ENCODE assay signal across 20 cellular contexts in the genomic region with DNA sequence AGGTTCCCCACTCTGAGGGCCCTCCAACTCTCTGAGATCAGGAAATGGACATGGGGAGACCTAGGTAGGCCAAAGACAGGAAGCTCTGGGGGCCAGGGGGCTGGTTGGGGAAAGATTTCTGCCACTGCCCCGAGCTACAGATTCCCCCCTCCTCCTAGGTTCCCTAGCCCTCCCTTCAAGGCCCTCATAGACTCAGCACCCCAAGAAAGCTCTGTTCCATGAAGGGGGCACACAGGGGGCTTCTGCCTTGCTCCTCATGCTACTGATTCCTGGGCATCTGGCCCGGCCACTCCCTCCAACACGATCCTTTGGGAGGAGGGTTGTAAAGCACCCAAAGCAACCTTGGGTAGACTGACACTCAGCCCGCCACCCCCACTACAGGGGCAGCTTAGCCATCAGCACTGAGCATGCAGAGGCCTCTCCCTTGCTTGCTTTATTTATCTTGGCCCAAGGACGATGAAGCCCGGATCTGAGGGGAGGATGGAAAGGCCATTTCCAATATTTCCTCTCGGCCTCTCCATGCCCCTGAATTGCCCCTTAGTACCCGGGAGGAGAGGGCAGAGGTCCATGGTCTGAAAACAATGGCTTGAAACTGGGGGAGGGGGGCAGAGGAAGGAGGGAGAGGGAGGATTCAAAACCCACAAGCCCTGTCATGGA.
DNase-seq lines count a peak whose midpoint lies in the region; ATAC-seq, FAIRE-seq and TF ChIP-seq lines count a peak whose summit lies in the region.
"Had no signal": no experiment of that assay in that cellular context is flagged by ENCODE, and none has a peak within 500 bp of the region (broad histone marks: within the 10 kb centered on the region; RNA-seq: fewer than 3 reads in every experiment).

No MANE protein-coding gene starts in this region.

- H4K20me1 ChIP-seq in endothelial cell of umbilical vein (replicated peaks; ENCODE audit: control insufficient read depth, extremely low read depth, insufficient read depth, low read length) = no peaks in the 10 kb centered on the region

- POLR2A ChIA-PET in endothelial cell of umbilical vein (lab: Charles Lee) = no interaction called here

- DNase-seq in AG20443 (ENCODE audit: low spot score) (peak; percentile 0), GM13976 (ENCODE audit: low spot score) (peak; percentile 1), endothelial cell of umbilical vein (ENCODE audit: low read depth, low spot score) (peak; percentile 68), lung (ENCODE audit: low spot score) (peak; percentile 25), cerebellar nuclear complex (lab: John Stamatoyannopoulos, UW) (no peak)
- DNase-seq: C1 segment of cervical spinal cord; CD8-positive, alpha-beta T cell; DND-41; GOT3; MV-4-11; NCI-H1105 treated with DMSO at 0.1 percent for 48 hours; NCI-H2029 treated with DMSO at 0.1 percent for 48 hours; NCI-H226; NCI-H510A treated with DMSO at 0.1 percent for 48 hours; NCI-H748 treated with DMSO at 0.1 percent for 48 hours had no signal

- CTCF ChIA-PET in endothelial cell of umbilical vein (lab: Charles Lee) = interaction anchor here (1.0 to 2.7 kb wide), 3 partner anchors 21 to 190 kb away, joined by 3 to 9 read pairs (median 3); partner anchors contain the start of gene EFNB1

- ATAC-seq in lung (ENCODE audit: insufficient read depth, low FRiP score) (no peak), HG03342 (IDR thresholded peaks at IDR 0.05; ENCODE audit: unreplicated experiment) (no peak), HG02623 (IDR thresholded peaks at IDR 0.05; ENCODE audit: unreplicated experiment) (no peak)
- ATAC-seq: CD8-positive, alpha-beta T cell; GM12878; SK-N-SH treated with all-trans-retinoic acid at 6 μM for 48 hours had no signal

- H3K27me3 ChIP-seq in endothelial cell of umbilical vein (ENCODE audit: control insufficient read depth in 2 of 2, insufficient read depth in 2 of 2, low read length in 2 of 2) = no peaks in the 10 kb centered on the region
- no peaks in the 10 kb centered on the region for H3K27me3 ChIP-seq in lung (ENCODE audit: control insufficient read depth, insufficient read depth)

- no TSS peak for BruUV-seq in endothelial cell of umbilical vein (replicated peaks; lab: Mats Ljungman, UMichigan)

- no peaks in the 10 kb centered on the region for H3K79me2 ChIP-seq in endothelial cell of umbilical vein (ENCODE audit: control insufficient read depth, insufficient read depth, low read length)

- no peaks in the 10 kb centered on the region for H3K9me3 ChIP-seq in endothelial cell of umbilical vein (replicated peaks; ENCODE audit: control insufficient read depth, insufficient read depth, low read length)
- no peaks in the 10 kb centered on the region for H3K9me3 ChIP-seq in lung (ENCODE audit: control insufficient read depth in 2 of 2, insufficient read depth in 1 of 2, low read length in 1 of 2)

- FAIRE-seq in endothelial cell of umbilical vein (lab: Jason Lieb, UNC) = peak; percentile 80
- FAIRE-seq: GM12878 had no signal

- TF ChIP-seq CTCF in GM13976 (IDR thresholded peaks at IDR 0.05; ENCODE audit: borderline replicate concordance, control extremely low read depth, extremely low read depth, insufficient read depth, missing control alignments) = no peak
- TF ChIP-seq CTCF in endothelial cell of umbilical vein (IDR thresholded peaks at IDR 0.05; ENCODE audit: extremely low read depth in 1 of 2, insufficient read depth in 1 of 2, low read depth in 1 of 2, low read length in 2 of 2) = no peak
- no peak for TF ChIP-seq CTCF in lung (IDR thresholded peaks at IDR 0.05; ENCODE audit: control extremely low read depth, extremely low read depth)

- no peaks in the 10 kb centered on the region for H3K36me3 ChIP-seq in endothelial cell of umbilical vein (ENCODE audit: control insufficient read depth in 2 of 2, extremely low read depth in 1 of 2, insufficient read depth in 2 of 2, low read length in 2 of 2)
- no peaks in the 10 kb centered on the region for H3K36me3 ChIP-seq in lung (ENCODE audit: control insufficient read depth in 2 of 2, insufficient read depth in 2 of 2, low read length in 2 of 2)

- H3K4me3 ChIP-seq in endothelial cell of umbilical vein (replicated peaks in 1 of 3; ENCODE audit: insufficient read depth in 1 of 3, low read depth in 1 of 3, low read length in 3 of 3) (no peak overlapping the region), lung (no peak overlapping the region)
- H3K4me3 ChIP-seq: GM12878 had no signal

- 67 to 79% methylated on average over 4 to 8 of the region's 8 CpGs for WGBS in lung, 2 donors

- no peak overlapping the region for H2AFZ ChIP-seq in endothelial cell of umbilical vein (ENCODE audit: low read depth, low read length)

- in situ Hi-C loops in GM13976 (cut with MboI; ENCODE audit: low sequenced_read_pairs, unreplicated experiment) = no loop called here

- H3K4me2 ChIP-seq in endothelial cell of umbilical vein (ENCODE audit: insufficient read depth, low read length) = no peak overlapping the region

- dilution Hi-C loops in endothelial cell of umbilical vein (cut with MboI; ENCODE audit: extremely low pct_ligation_motif_present, low sequenced_read_pairs) = no loop called here

- intact Hi-C loops in endothelial cell of umbilical vein (cut with micrococcal nuclease) = no loop called here

- no peak overlapping the region for H3K9ac ChIP-seq in endothelial cell of umbilical vein (replicated peaks; ENCODE audit: extremely low read depth, insufficient read depth, low read length)

- H3K27ac ChIP-seq in endothelial cell of umbilical vein (ENCODE audit: insufficient read depth, low read depth, low read length) (no peak overlapping the region), lung (ENCODE audit: low read depth in 1 of 2, low read length in 1 of 2) (no peak overlapping the region)
- H3K27ac ChIP-seq: RWPE1 had no signal

- no peak for TF ChIP-seq POLR2A in endothelial cell of umbilical vein (IDR thresholded peaks at IDR 0.05; ENCODE audit: low read depth, low read length)

- no peaks in the 10 kb centered on the region for H3K9me1 ChIP-seq in endothelial cell of umbilical vein (replicated peaks; ENCODE audit: control insufficient read depth, extremely low read depth, insufficient read depth, low read length)

- H3K4me1 ChIP-seq in endothelial cell of umbilical vein (ENCODE audit: control insufficient read depth, extremely low read depth, insufficient read depth, low read length) (peaks cover 15% of the 10 kb centered on the region), lung (ENCODE audit: control insufficient read depth in 2 of 2, insufficient read depth in 2 of 2, low read length in 2 of 2) (peaks cover 4 to 5% of the 10 kb centered on the region in 2 donors)

TF ChIP-seq in endothelial cell of umbilical vein, 7 proteins besides CTCF, POLR2A, EP300 and RAD21:
- TF ChIP-seq EZH2 (IDR thresholded peaks at IDR 0.05; ENCODE audit: borderline replicate concordance, low read depth, low read length, severe bottlenecking) (no peak), POLR2AphosphoS5 (IDR thresholded peaks at IDR 0.05; ENCODE audit: insufficient read depth, low read depth, low read length) (peak; percentile 32), FOS (IDR thresholded peaks at IDR 0.05; ENCODE audit: borderline replicate concordance, insufficient read depth, low read length) (no peak), JUN (IDR thresholded peaks at IDR 0.05; ENCODE audit: borderline replicate concordance, insufficient read depth, insufficient read length, low read depth) (no peak), GATA2 (IDR thresholded peaks at IDR 0.05; ENCODE audit: insufficient read depth, insufficient read length, low read depth, low read length) (peak; percentile 38), MYC (IDR thresholded peaks at IDR 0.05; ENCODE audit: low read depth, low read length) (no peak)
- TF ChIP-seq, protein P1, sequence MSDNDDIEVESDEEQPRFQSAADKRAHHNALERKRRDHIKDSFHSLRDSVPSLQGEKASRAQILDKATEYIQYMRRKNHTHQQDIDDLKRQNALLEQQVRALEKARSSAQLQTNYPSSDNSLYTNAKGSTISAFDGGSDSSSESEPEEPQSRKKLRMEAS (IDR thresholded peaks at IDR 0.05; ENCODE audit: insufficient read depth, insufficient read length) = no peak

Comparison
In these comparisons a context has a peak if more than half of its experiments do, and no peak if none do; other contexts are left out.
1. DNase-seq: peak in AG20443 (single experiment), GM13976 (single experiment), endothelial cell of umbilical vein (single experiment) and lung (single experiment); none in cerebellar nuclear complex (0 of 2).